Comparison of ENCODE assay signal across 19 cellular contexts in the genomic region with DNA sequence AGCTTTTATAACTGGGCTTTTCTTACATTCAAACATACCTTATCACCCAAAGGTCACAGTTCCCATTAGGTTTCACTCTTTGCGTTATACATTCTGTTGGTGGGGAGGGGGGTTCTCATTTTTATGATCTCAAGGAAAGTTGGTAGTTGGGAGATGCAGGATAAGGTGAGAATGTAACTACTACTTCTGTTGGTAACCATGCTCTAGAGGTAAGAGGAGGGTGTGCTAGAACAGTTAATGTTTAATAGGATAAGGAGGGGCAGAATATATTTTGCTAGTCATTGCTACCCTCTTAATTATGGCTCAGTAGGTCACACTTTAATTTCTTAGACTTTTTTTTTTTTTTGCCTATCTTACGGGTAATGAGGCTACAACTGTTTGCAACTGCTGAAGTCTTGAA. TPM values are rescaled to one million over a fixed set of nuclear protein-coding genes. Genes with fewer than 3 reads are reported as not detected.
A peak's percentile ranks its signal among the peaks of the same experiment; 100 is the strongest.
DNase-seq lines count a peak whose midpoint lies in the region; ATAC-seq, FAIRE-seq and TF ChIP-seq lines count a peak whose summit lies in the region.
"Had no signal": no experiment of that assay in that cellular context is flagged by ENCODE, and none has a peak within 500 bp of the region (broad histone marks: within the 10 kb centered on the region; RNA-seq: fewer than 3 reads in every experiment).

No MANE protein-coding gene starts in this region.

- H3K4me3 Mint-ChIP-seq in activated CD8-positive, alpha-beta memory T cell treated with anti-CD3 and anti-CD28 coated beads, Interleukin-2, amount 10 ng/mL, durations not matched to agents 7 days and 5 days = no peak overlapping the region
- H3K4me3 Mint-ChIP-seq in activated CD4-positive, alpha-beta memory T cell treated with anti-CD3 and anti-CD28 coated beads, Interleukin-2, amount 10 ng/mL, durations not matched to agents 7 days and 5 days = no peak overlapping the region

- H3K4me1 Mint-ChIP-seq in activated CD8-positive, alpha-beta memory T cell treated with anti-CD3 and anti-CD28 coated beads, Interleukin-2, amount 10 ng/mL, durations not matched to agents 7 days and 5 days = peaks cover 62% of the 10 kb centered on the region
- peaks cover 62% of the 10 kb centered on the region for H3K4me1 Mint-ChIP-seq in activated CD4-positive, alpha-beta memory T cell treated with anti-CD3 and anti-CD28 coated beads, Interleukin-2, amount 10 ng/mL, durations not matched to agents 7 days and 5 days

- H4K20me1 ChIP-seq in keratinocyte (ENCODE audit: control insufficient read depth, extremely low read depth, insufficient read depth, low read length) (peaks cover 44% of the 10 kb centered on the region), smooth muscle cell (ENCODE audit: low read depth) (peaks cover 93% of the 10 kb centered on the region)

- no peak overlapping the region for H3K4me3 ChIP-seq in keratinocyte (ENCODE audit: control insufficient read depth in 2 of 3, extremely low read depth in 1 of 3, insufficient read depth in 2 of 3, low read depth in 1 of 3, low read length in 3 of 3)
- no peak overlapping the region for H3K4me3 ChIP-seq in smooth muscle cell
- H3K4me3 ChIP-seq: gastroesophageal sphincter had no signal

- H3K9me3 Mint-ChIP-seq in activated CD8-positive, alpha-beta memory T cell treated with anti-CD3 and anti-CD28 coated beads, Interleukin-2, amount 10 ng/mL, durations not matched to agents 7 days and 5 days (ENCODE audit: low read depth) = no peaks in the 10 kb centered on the region
- no peaks in the 10 kb centered on the region for H3K9me3 Mint-ChIP-seq in activated CD4-positive, alpha-beta memory T cell treated with anti-CD3 and anti-CD28 coated beads, Interleukin-2, amount 10 ng/mL, durations not matched to agents 7 days and 5 days

- H3K4me1 ChIP-seq in keratinocyte (ENCODE audit: control insufficient read depth, extremely low read depth, insufficient read depth, low read length) (peaks cover 48% of the 10 kb centered on the region), smooth muscle cell (ENCODE audit: low read depth) (peaks cover 17% of the 10 kb centered on the region)

- no peak overlapping the region for H2AFZ ChIP-seq in keratinocyte (ENCODE audit: control insufficient read depth, low read length)
- H2AFZ ChIP-seq in smooth muscle cell (ENCODE audit: low read depth) = no peak overlapping the region

- H3K9ac ChIP-seq in keratinocyte (ENCODE audit: control insufficient read depth, extremely low read depth, insufficient read depth, low read length) = no peak overlapping the region
- H3K9ac ChIP-seq in smooth muscle cell (ENCODE audit: low read depth) = no peak overlapping the region

- POLR2A ChIA-PET in activated CD4-positive, alpha-beta memory T cell treated with anti-CD3 and anti-CD28 coated beads, Interleukin-2, amount 10 ng/mL, durations not matched to agents 7 days and 5 days (lab: Charles Lee) = interaction anchor here (3.5 to 7.1 kb wide), 2 partner anchors 10 to 35 kb away, joined by 16 to 64 read pairs; partner anchors contain the start of genes PPIH and YBX1

- DNase-seq in activated CD8-positive, alpha-beta memory T cell treated with anti-CD3 and anti-CD28 coated beads, Interleukin-2, amount 10 ng/mL, durations not matched to agents 7 days and 5 days = no peak
- DNase-seq in activated CD8-positive, alpha-beta memory T cell treated with anti-CD3 and anti-CD28 coated beads for 24 hours = no peak
- DNase-seq in activated CD4-positive, alpha-beta memory T cell treated with anti-CD3 and anti-CD28 coated beads, Interleukin-2, amount 10 ng/mL, durations not matched to agents 7 days and 5 days = no peak
- DNase-seq in keratinocyte (ENCODE audit: low read depth, low spot score) (no peak), smooth muscle cell (lab: John Stamatoyannopoulos, UW; ENCODE audit: unreplicated experiment) (no peak), DMS79 treated with DMSO at 0.1 percent for 48 hours (lab: John Stamatoyannopoulos, UW) (no peak), amygdala (lab: John Stamatoyannopoulos, UW) (no peak)
- DNase-seq: anterior cingulate cortex; effector CD8-positive, alpha-beta T cell; NCI-H1092; NCI-H446 had no signal

- H3K27ac ChIP-seq in keratinocyte (ENCODE audit: control insufficient read depth, insufficient read depth, low read length) = no peak overlapping the region
- peak overlapping the region; percentile 13 for H3K27ac ChIP-seq in smooth muscle cell (ENCODE audit: low read depth)
- H3K27ac ChIP-seq: gastroesophageal sphincter, neutrophil had no signal

- H3K36me3 ChIP-seq in keratinocyte (ENCODE audit: control insufficient read depth in 2 of 2, extremely low read depth in 1 of 2, insufficient read depth in 2 of 2, low read length in 2 of 2) (peaks cover 9 to 44% of the 10 kb centered on the region in 2 experiments), smooth muscle cell (ENCODE audit: low read depth) (peaks cover 10% of the 10 kb centered on the region)

- peaks cover 97% of the 10 kb centered on the region for H3K79me2 ChIP-seq in keratinocyte (ENCODE audit: control insufficient read depth, insufficient read depth, low read length)
- peaks cover 85% of the 10 kb centered on the region for H3K79me2 ChIP-seq in smooth muscle cell (ENCODE audit: low read depth)

- H3K4me2 ChIP-seq in keratinocyte (ENCODE audit: control insufficient read depth, extremely low read depth, insufficient read depth, low read depth, low read length) (peak overlapping the region; percentile 33), smooth muscle cell (no peak overlapping the region)

- TF ChIP-seq CTCF in keratinocyte (optimal IDR thresholded peaks at IDR 0.05 in 1 of 3, IDR thresholded peaks at IDR 0.05 in 1 of 3, conservative IDR thresholded peaks at IDR 0.05 in 1 of 3; ENCODE audit: extremely low read depth in 1 of 3, insufficient read depth in 2 of 3, low read length in 3 of 3) (no peak), smooth muscle cell (IDR thresholded peaks at IDR 0.05; ENCODE audit: borderline replicate concordance, insufficient read depth, poor library complexity, severe bottlenecking) (no peak)

- H3K9me3 ChIP-seq in keratinocyte (ENCODE audit: control insufficient read depth, low read depth, low read length) (no peaks in the 10 kb centered on the region), smooth muscle cell (replicated peaks; ENCODE audit: low read depth) (no peaks in the 10 kb centered on the region)
- H3K9me3 ChIP-seq: gastroesophageal sphincter, neutrophil had no signal

- no peaks in the 10 kb centered on the region for H3F3A ChIP-seq in smooth muscle cell (ENCODE audit: low read depth)

- H3K36me3 Mint-ChIP-seq in activated CD8-positive, alpha-beta memory T cell treated with anti-CD3 and anti-CD28 coated beads, Interleukin-2, amount 10 ng/mL, durations not matched to agents 7 days and 5 days = peaks cover 60% of the 10 kb centered on the region
- H3K36me3 Mint-ChIP-seq in activated CD4-positive, alpha-beta memory T cell treated with anti-CD3 and anti-CD28 coated beads, Interleukin-2, amount 10 ng/mL, durations not matched to agents 7 days and 5 days (ENCODE audit: low read depth) = peaks cover 74% of the 10 kb centered on the region

- H3K27ac Mint-ChIP-seq in activated CD8-positive, alpha-beta memory T cell treated with anti-CD3 and anti-CD28 coated beads, Interleukin-2, amount 10 ng/mL, durations not matched to agents 7 days and 5 days = peak overlapping the region; percentile 63
- peak overlapping the region; percentile 26 for H3K27ac Mint-ChIP-seq in activated CD4-positive, alpha-beta memory T cell treated with anti-CD3 and anti-CD28 coated beads, Interleukin-2, amount 10 ng/mL, durations not matched to agents 7 days and 5 days

- WGBS in smooth muscle cell (ENCODE audit: low lambda C conversion rate) = 95% methylated on average over 2 of the region's 2 CpGs

- dilution Hi-C loops in keratinocyte (cut with MboI; ENCODE audit: extremely low pct_ligation_motif_present, low sequenced_read_pairs) = no loop called here

- no peak for ATAC-seq in activated CD8-positive, alpha-beta memory T cell treated with anti-CD3 and anti-CD28 coated beads, Interleukin-2, amount 10 ng/mL, durations not matched to agents 7 days and 5 days
- ATAC-seq in HG02852 (IDR thresholded peaks at IDR 0.05; ENCODE audit: unreplicated experiment) = no peak
- ATAC-seq: gastroesophageal sphincter had no signal

- FAIRE-seq in keratinocyte (lab: Jason Lieb, UNC) = no peak
- FAIRE-seq: A204.1, D721Med, RCC 7860, urothelium cell line had no signal

- H3K27me3 ChIP-seq in keratinocyte (ENCODE audit: control insufficient read depth, extremely low read depth, insufficient read depth, low read length) = no peaks in the 10 kb centered on the region
- no peaks in the 10 kb centered on the region for H3K27me3 ChIP-seq in smooth muscle cell (ENCODE audit: low read depth)
- H3K27me3 ChIP-seq: gastroesophageal sphincter, neutrophil had no signal

- H3K9me1 ChIP-seq in keratinocyte (ENCODE audit: control insufficient read depth, extremely low read depth, insufficient read depth, low read length) = peaks cover 2% of the 10 kb centered on the region

- H3K27me3 Mint-ChIP-seq in activated CD8-positive, alpha-beta memory T cell treated with anti-CD3 and anti-CD28 coated beads, Interleukin-2, amount 10 ng/mL, durations not matched to agents 7 days and 5 days = no peaks in the 10 kb centered on the region
- no peaks in the 10 kb centered on the region for H3K27me3 Mint-ChIP-seq in activated CD4-positive, alpha-beta memory T cell treated with anti-CD3 and anti-CD28 coated beads, Interleukin-2, amount 10 ng/mL, durations not matched to agents 7 days and 5 days

- CTCF ChIA-PET in activated CD8-positive, alpha-beta memory T cell treated with anti-CD3 and anti-CD28 coated beads, Interleukin-2, amount 10 ng/mL, durations not matched to agents 7 days and 5 days (lab: Charles Lee) = no interaction called here
- CTCF ChIA-PET in activated CD4-positive, alpha-beta memory T cell treated with anti-CD3 and anti-CD28 coated beads, Interleukin-2, amount 10 ng/mL, durations not matched to agents 7 days and 5 days (lab: Charles Lee) = interaction anchor here (3.7 kb wide), 1 partner anchor 11 kb away, joined by 17 read pairs; the partner anchor contains the start of gene YBX1

RNA-seq across cellular contexts. Expression of gene YBX1, which starts 10.7 kb away (rescaled TPM):
- total RNA-seq in activated CD8-positive, alpha-beta memory T cell treated with anti-CD3 and anti-CD28 coated beads, Interleukin-2, amount 10 ng/mL, durations not matched to agents 7 days and 5 days = 100 to 1,000 TPM; 731 to 790 TPM
- total RNA-seq in activated CD4-positive, alpha-beta memory T cell treated with anti-CD3 and anti-CD28 coated beads, Interleukin-2, amount 10 ng/mL, durations not matched to agents 7 days and 5 days = 100 to 1,000 TPM; 575 to 580 TPM
- polyA plus RNA-seq in keratinocyte (630 to 1,162 TPM (median 1,066 TPM) in 3 replicates), smooth muscle cell (273 and 284 TPM in 2 replicates)
- 243 TPM for polyA plus RNA-seq in keratinocyte (2011; ENCODE audit: low read depth)
- 1,344 and 1,449 TPM in 2 replicates for polyA plus RNA-seq in keratinocyte (2011; cell fraction: cytosol; rRNA removed)
- polyA plus RNA-seq in keratinocyte (2011; cell fraction: nucleus; rRNA removed) = 186 and 230 TPM in 2 replicates
- polyA plus RNA-seq in keratinocyte (2012; ENCODE audit: low replicate concordance) = 463 and 1,137 TPM in 2 replicates
- polyA minus RNA-seq in keratinocyte = 244 to 426 TPM (median 260 TPM) in 3 replicates
- 513 TPM for polyA minus RNA-seq in keratinocyte (2011; cell fraction: cytosol; rRNA and poly(A)+ RNA removed)
- polyA minus RNA-seq in keratinocyte (2011; cell fraction: nucleus; rRNA and poly(A)+ RNA removed) = 37.6 and 63.8 TPM in 2 replicates
- total RNA-seq in smooth muscle cell = 586 and 587 TPM in 2 replicates

RNA-seq across cellular contexts. Expression of gene PPIH, which starts 34.7 kb away (rescaled TPM):
- 100 to 1,000 TPM in 1 of 2 experiments, 10 to 100 TPM in 1; 93.7 to 104 TPM for total RNA-seq in activated CD8-positive, alpha-beta memory T cell treated with anti-CD3 and anti-CD28 coated beads, Interleukin-2, amount 10 ng/mL, durations not matched to agents 7 days and 5 days
- total RNA-seq in activated CD4-positive, alpha-beta memory T cell treated with anti-CD3 and anti-CD28 coated beads, Interleukin-2, amount 10 ng/mL, durations not matched to agents 7 days and 5 days = 10 to 100 TPM; 71.3 to 71.4 TPM
- 54.0 to 94.1 TPM (median 63.4 TPM) in 3 replicates for polyA plus RNA-seq in keratinocyte
- polyA plus RNA-seq in keratinocyte (2011; ENCODE audit: low read depth) = 6.2 TPM
- polyA plus RNA-seq in keratinocyte (2011; cell fraction: cytosol; rRNA removed) = 54.0 and 56.0 TPM in 2 replicates
- 33.4 and 47.3 TPM in 2 replicates for polyA plus RNA-seq in keratinocyte (2011; cell fraction: nucleus; rRNA removed)
- 26.0 and 50.4 TPM in 2 replicates for polyA plus RNA-seq in keratinocyte (2012; ENCODE audit: low replicate concordance)
- 4.8 to 38.9 TPM (median 17.7 TPM) in 3 replicates for polyA minus RNA-seq in keratinocyte
- 29.0 TPM for polyA minus RNA-seq in keratinocyte (2011; cell fraction: cytosol; rRNA and poly(A)+ RNA removed)
- 5.9 and 14.8 TPM in 2 replicates for polyA minus RNA-seq in keratinocyte (2011; cell fraction: nucleus; rRNA and poly(A)+ RNA removed)
- total RNA-seq in smooth muscle cell = 42.2 and 42.9 TPM in 2 replicates
- 38.5 and 46.9 TPM in 2 replicates for polyA plus RNA-seq in smooth muscle cell

RNA-seq across cellular contexts. Expression of gene CLDN19, which starts 47.1 kb away (rescaled TPM):
- total RNA-seq in activated CD8-positive, alpha-beta memory T cell treated with anti-CD3 and anti-CD28 coated beads, Interleukin-2, amount 10 ng/mL, durations not matched to agents 7 days and 5 days = not detected
- not detected for total RNA-seq in activated CD4-positive, alpha-beta memory T cell treated with anti-CD3 and anti-CD28 coated beads, Interleukin-2, amount 10 ng/mL, durations not matched to agents 7 days and 5 days
- 0.06 TPM in 1 of 3 replicates, not detected in the others for polyA plus RNA-seq in keratinocyte
- not detected for polyA plus RNA-seq in keratinocyte (2011; ENCODE audit: low read depth)
- not detected in 2 replicates for polyA plus RNA-seq in keratinocyte (2011; cell fraction: cytosol; rRNA removed)
- not detected in 2 replicates for polyA plus RNA-seq in keratinocyte (2011; cell fraction: nucleus; rRNA removed)
- polyA plus RNA-seq in keratinocyte (2012; ENCODE audit: low replicate concordance) = not detected in 2 replicates
- 0.07 TPM in 1 of 3 replicates, not detected in the others for polyA minus RNA-seq in keratinocyte
- polyA minus RNA-seq in keratinocyte (2011; cell fraction: cytosol; rRNA and poly(A)+ RNA removed) = not detected
- 0.16 TPM in 1 of 2 replicates, not detected in the other for polyA minus RNA-seq in keratinocyte (2011; cell fraction: nucleus; rRNA and poly(A)+ RNA removed)
- 0.67 and 1.0 TPM in 2 replicates for total RNA-seq in smooth muscle cell
- polyA plus RNA-seq in smooth muscle cell = 2.4 and 2.9 TPM in 2 replicates
- total RNA-seq: T-helper 2 cell treated with Interferon-gamma antibody and Interleukin-4, amounts not matched to agents 100 ng/mL and 5 ng/mL, for 36 hours had no signal
